Comparison of ENCODE assay signal across 1 cellular context in the genomic region with DNA sequence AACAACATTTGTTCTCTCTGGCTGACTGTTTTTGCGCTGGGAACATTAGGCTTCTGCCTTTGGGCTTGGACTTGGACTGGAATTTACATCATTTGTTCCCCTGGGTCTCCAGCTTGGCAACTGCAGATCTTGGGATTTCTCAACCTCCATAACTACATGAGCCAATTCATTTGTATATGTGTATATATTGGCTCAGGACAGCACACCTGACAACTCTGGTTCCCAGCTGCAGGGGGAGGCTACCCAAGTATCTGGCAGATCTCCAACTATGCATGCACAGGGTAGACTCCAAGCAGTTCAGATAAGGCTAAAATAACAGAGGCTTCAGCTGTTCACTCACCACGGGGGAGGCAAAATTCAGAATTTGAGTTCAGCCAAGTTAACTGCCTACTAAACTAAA.
TF ChIP-seq lines count a peak whose summit lies in the region.

No MANE protein-coding gene starts in this region.

TF ChIP-seq in HEK293, 187 proteins besides CTCF, POLR2A, EP300 and RAD21 (continued from another document):
- TF ChIP-seq, protein P1, sequence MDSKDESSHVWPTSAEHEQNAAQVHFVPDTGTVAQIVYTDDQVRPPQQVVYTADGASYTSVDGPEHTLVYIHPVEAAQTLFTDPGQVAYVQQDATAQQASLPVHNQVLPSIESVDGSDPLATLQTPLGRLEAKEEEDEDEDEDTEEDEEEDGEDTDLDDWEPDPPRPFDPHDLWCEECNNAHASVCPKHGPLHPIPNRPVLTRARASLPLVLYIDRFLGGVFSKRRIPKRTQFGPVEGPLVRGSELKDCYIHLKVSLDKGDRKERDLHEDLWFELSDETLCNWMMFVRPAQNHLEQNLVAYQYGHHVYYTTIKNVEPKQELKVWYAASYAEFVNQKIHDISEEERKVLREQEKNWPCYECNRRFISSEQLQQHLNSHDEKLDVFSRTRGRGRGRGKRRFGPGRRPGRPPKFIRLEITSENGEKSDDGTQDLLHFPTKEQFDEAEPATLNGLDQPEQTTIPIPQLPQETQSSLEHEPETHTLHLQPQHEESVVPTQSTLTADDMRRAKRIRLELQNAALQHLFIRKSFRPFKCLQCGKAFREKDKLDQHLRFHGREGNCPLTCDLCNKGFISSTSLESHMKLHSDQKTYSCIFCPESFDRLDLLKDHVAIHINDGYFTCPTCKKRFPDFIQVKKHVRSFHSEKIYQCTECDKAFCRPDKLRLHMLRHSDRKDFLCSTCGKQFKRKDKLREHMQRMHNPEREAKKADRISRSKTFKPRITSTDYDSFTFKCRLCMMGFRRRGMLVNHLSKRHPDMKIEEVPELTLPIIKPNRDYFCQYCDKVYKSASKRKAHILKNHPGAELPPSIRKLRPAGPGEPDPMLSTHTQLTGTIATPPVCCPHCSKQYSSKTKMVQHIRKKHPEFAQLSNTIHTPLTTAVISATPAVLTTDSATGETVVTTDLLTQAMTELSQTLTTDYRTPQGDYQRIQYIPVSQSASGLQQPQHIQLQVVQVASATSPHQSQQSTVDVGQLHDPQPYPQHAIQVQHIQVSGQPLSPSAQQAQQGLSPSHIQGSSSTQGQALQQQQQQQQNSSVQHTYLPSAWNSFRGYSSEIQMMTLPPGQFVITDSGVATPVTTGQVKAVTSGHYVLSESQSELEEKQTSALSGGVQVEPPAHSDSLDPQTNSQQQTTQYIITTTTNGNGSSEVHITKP (tag by site-specific recombination; IDR thresholded peaks at IDR 0.05) = peak; percentile 76
TF ChIP-seq in HEK293: peak in this region for 14.
